8 cellular contexts compared by ENCODE assay signal in genomic region chr22:44496844-44497217, GRCh38. TPM values are rescaled to one million over a fixed set of nuclear protein-coding genes. Genes with fewer than 3 reads are reported as not detected.
DNase-seq lines count a peak whose midpoint lies in the region; ATAC-seq and TF ChIP-seq lines count a peak whose summit lies in the region.

No MANE protein-coding gene starts in this region.

- peak overlapping the region; percentile 61 for H3K4me3 Mint-ChIP-seq in activated CD8-positive, alpha-beta memory T cell treated with anti-CD3 and anti-CD28 coated beads, Interleukin-2, amount 10 ng/mL, durations not matched to agents 7 days and 5 days
- H3K4me3 Mint-ChIP-seq in activated CD8-positive, alpha-beta T cell treated with anti-CD3 and anti-CD28 coated beads for 36 hours: peak overlapping the region; percentile 69
- peak overlapping the region; percentile 78 for H3K4me3 Mint-ChIP-seq in glutamatergic neuron (ENCODE audit: unreplicated experiment)
- H3K4me3 Mint-ChIP-seq in stimulated activated memory B cell treated with anti-CD40 and anti-IgM and Interleukin-4, amounts not matched to agents 10 μg/mL and 1 μg/mL and 100 μg/mL, for 72 hours: peak overlapping the region; percentile 74

- peaks cover 35% of the 10 kb centered on the region for H3K4me1 Mint-ChIP-seq in activated CD8-positive, alpha-beta memory T cell treated with anti-CD3 and anti-CD28 coated beads, Interleukin-2, amount 10 ng/mL, durations not matched to agents 7 days and 5 days
- peaks cover 30% of the 10 kb centered on the region for H3K4me1 Mint-ChIP-seq in activated CD8-positive, alpha-beta T cell treated with anti-CD3 and anti-CD28 coated beads for 36 hours (ENCODE audit: low read depth)
- H3K4me1 Mint-ChIP-seq in glutamatergic neuron (ENCODE audit: low read depth, unreplicated experiment): peaks cover 3% of the 10 kb centered on the region
- peaks cover 7% of the 10 kb centered on the region for H3K4me1 Mint-ChIP-seq in stimulated activated memory B cell treated with anti-CD40 and anti-IgM and Interleukin-4, amounts not matched to agents 10 μg/mL and 1 μg/mL and 100 μg/mL, for 72 hours

- no peak for TF ChIP-seq CTCF in activated CD8-positive, alpha-beta T cell treated with anti-CD3 and anti-CD28 coated beads for 36 hours (IDR thresholded peaks at IDR 0.05)
- no peak for TF ChIP-seq CTCF in glutamatergic neuron (IDR thresholded peaks at IDR 0.05; ENCODE audit: partially characterized antibody, unreplicated experiment)

- POLR2A ChIA-PET in activated CD8-positive, alpha-beta T cell treated with anti-CD3 and anti-CD28 coated beads for 36 hours (lab: Charles Lee): no interaction called here

- H3K36me3 Mint-ChIP-seq in activated CD8-positive, alpha-beta memory T cell treated with anti-CD3 and anti-CD28 coated beads, Interleukin-2, amount 10 ng/mL, durations not matched to agents 7 days and 5 days: peaks cover 9% of the 10 kb centered on the region
- peaks cover 29% of the 10 kb centered on the region for H3K36me3 Mint-ChIP-seq in activated CD8-positive, alpha-beta T cell treated with anti-CD3 and anti-CD28 coated beads for 36 hours (ENCODE audit: low read depth)
- H3K36me3 Mint-ChIP-seq in glutamatergic neuron (ENCODE audit: unreplicated experiment): peaks cover 25% of the 10 kb centered on the region
- peaks cover 5% of the 10 kb centered on the region for H3K36me3 Mint-ChIP-seq in stimulated activated memory B cell treated with anti-CD40 and anti-IgM and Interleukin-4, amounts not matched to agents 10 μg/mL and 1 μg/mL and 100 μg/mL, for 72 hours

- H3K27me3 Mint-ChIP-seq in activated CD8-positive, alpha-beta memory T cell treated with anti-CD3 and anti-CD28 coated beads, Interleukin-2, amount 10 ng/mL, durations not matched to agents 7 days and 5 days: no peaks in the 10 kb centered on the region
- H3K27me3 Mint-ChIP-seq in activated CD8-positive, alpha-beta T cell treated with anti-CD3 and anti-CD28 coated beads for 36 hours: no peaks in the 10 kb centered on the region
- peaks cover 13% of the 10 kb centered on the region for H3K27me3 Mint-ChIP-seq in glutamatergic neuron (ENCODE audit: unreplicated experiment)
- H3K27me3 Mint-ChIP-seq in stimulated activated memory B cell treated with anti-CD40 and anti-IgM and Interleukin-4, amounts not matched to agents 10 μg/mL and 1 μg/mL and 100 μg/mL, for 72 hours: peaks cover 15% of the 10 kb centered on the region

- H3K9me3 Mint-ChIP-seq in activated CD8-positive, alpha-beta memory T cell treated with anti-CD3 and anti-CD28 coated beads, Interleukin-2, amount 10 ng/mL, durations not matched to agents 7 days and 5 days (ENCODE audit: low read depth): peaks cover 5% of the 10 kb centered on the region
- H3K9me3 Mint-ChIP-seq in activated CD8-positive, alpha-beta T cell treated with anti-CD3 and anti-CD28 coated beads for 36 hours: peaks cover 2% of the 10 kb centered on the region
- H3K9me3 Mint-ChIP-seq in glutamatergic neuron (ENCODE audit: unreplicated experiment): peaks cover 23% of the 10 kb centered on the region
- peaks cover 8% of the 10 kb centered on the region for H3K9me3 Mint-ChIP-seq in stimulated activated memory B cell treated with anti-CD40 and anti-IgM and Interleukin-4, amounts not matched to agents 10 μg/mL and 1 μg/mL and 100 μg/mL, for 72 hours

- no peak overlapping the region for H3K27ac Mint-ChIP-seq in activated CD8-positive, alpha-beta memory T cell treated with anti-CD3 and anti-CD28 coated beads, Interleukin-2, amount 10 ng/mL, durations not matched to agents 7 days and 5 days
- peak overlapping the region; percentile 46 for H3K27ac Mint-ChIP-seq in activated CD8-positive, alpha-beta T cell treated with anti-CD3 and anti-CD28 coated beads for 36 hours
- H3K27ac Mint-ChIP-seq in glutamatergic neuron (ENCODE audit: unreplicated experiment): no peak overlapping the region
- no peak overlapping the region for H3K27ac Mint-ChIP-seq in stimulated activated memory B cell treated with anti-CD40 and anti-IgM and Interleukin-4, amounts not matched to agents 10 μg/mL and 1 μg/mL and 100 μg/mL, for 72 hours

- CTCF ChIA-PET in activated CD8-positive, alpha-beta memory T cell treated with anti-CD3 and anti-CD28 coated beads, Interleukin-2, amount 10 ng/mL, durations not matched to agents 7 days and 5 days (lab: Charles Lee): no interaction called here
- CTCF ChIA-PET in activated CD8-positive, alpha-beta T cell treated with anti-CD3 and anti-CD28 coated beads for 36 hours (lab: Charles Lee): no interaction called here

- no peak for DNase-seq in activated CD8-positive, alpha-beta memory T cell treated with anti-CD3 and anti-CD28 coated beads, Interleukin-2, amount 10 ng/mL, durations not matched to agents 7 days and 5 days
- no peak for DNase-seq in activated CD8-positive, alpha-beta memory T cell treated with anti-CD3 and anti-CD28 coated beads for 24 hours
- DNase-seq in activated CD8-positive, alpha-beta T cell treated with anti-CD3 and anti-CD28 coated beads for 36 hours: no peak
- DNase-seq in glutamatergic neuron (no peak), superior temporal gyrus (ENCODE audit: extremely low spot score) (no peak)
- no peak for DNase-seq in NK-92 treated with Interleukin-12 subunit alpha and Interleukin-12 subunit beta, amount 100 ng/mL, for 24 hours (lab: John Stamatoyannopoulos, UW)

- intact Hi-C loops in activated CD8-positive, alpha-beta T cell treated with anti-CD3 and anti-CD28 coated beads for 36 hours (cut with micrococcal nuclease): no loop called here

- ATAC-seq in activated CD8-positive, alpha-beta memory T cell treated with anti-CD3 and anti-CD28 coated beads, Interleukin-2, amount 10 ng/mL, durations not matched to agents 7 days and 5 days: no peak
- ATAC-seq in activated CD8-positive, alpha-beta T cell treated with anti-CD3 and anti-CD28 coated beads for 36 hours: no peak
- ATAC-seq in stimulated activated memory B cell treated with anti-CD40 and anti-IgM and Interleukin-4, amounts not matched to agents 10 μg/mL and 1 μg/mL and 100 μg/mL, for 72 hours: no peak
- no peak for ATAC-seq in HG02938 (IDR thresholded peaks at IDR 0.05; ENCODE audit: unreplicated experiment)

RNA-seq across cellular contexts. Expression of gene RTL6, which starts 1.2 kb away (rescaled TPM):
- total RNA-seq in activated CD8-positive, alpha-beta memory T cell treated with anti-CD3 and anti-CD28 coated beads, Interleukin-2, amount 10 ng/mL, durations not matched to agents 7 days and 5 days: 1 to 10 TPM; 7.1 to 7.5 TPM
- 1 to 10 TPM; 5.7 to 6.1 TPM for total RNA-seq in activated CD8-positive, alpha-beta T cell treated with anti-CD3 and anti-CD28 coated beads for 36 hours
- 35.0 TPM for total RNA-seq in glutamatergic neuron (ENCODE audit: unreplicated experiment)
